ENCODE assay signal across 8 cellular contexts in the genomic region with DNA sequence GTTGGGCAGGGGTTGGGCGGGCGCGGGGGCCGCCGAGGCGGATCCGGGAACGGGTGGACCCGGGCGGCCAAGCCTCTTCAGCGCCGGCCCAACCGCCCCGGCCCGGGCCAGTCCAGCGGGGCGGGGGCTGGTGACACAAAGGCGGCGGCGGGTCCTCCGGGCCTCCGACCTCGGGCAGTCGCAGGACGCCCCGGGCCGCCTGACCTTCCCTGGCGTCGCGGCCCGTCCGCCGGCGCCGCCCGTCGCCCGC. TPM values are rescaled to one million over a fixed set of nuclear protein-coding genes. Genes with fewer than 3 reads are reported as not detected.
DNase-seq lines count a peak whose midpoint lies in the region; FAIRE-seq and TF ChIP-seq lines count a peak whose summit lies in the region.

No MANE protein-coding gene starts in this region.

- TF ChIP-seq POLR2A in GM12892 (IDR thresholded peaks at IDR 0.05; ENCODE audit: low read depth, low read length): peak; percentile 74; the same call in 1 of the 2 replicates

- no peaks in the 10 kb centered on the region for H4K20me1 ChIP-seq in OCI-LY3 (ENCODE audit: insufficient read depth, low read length)

- H3K36me3 ChIP-seq in OCI-LY3 (replicated peaks; ENCODE audit: low read depth, low read length) (no peaks in the 10 kb centered on the region), skeletal muscle satellite cell (ENCODE audit: insufficient read depth, low read length) (peaks cover 10% of the 10 kb centered on the region)

- H3K79me2 ChIP-seq in OCI-LY3 (ENCODE audit: low read length): peaks cover 66% of the 10 kb centered on the region

- peak overlapping the region; percentile 75 for H3K9ac ChIP-seq in OCI-LY3 (ENCODE audit: low read length)
- H3K9ac ChIP-seq in skeletal muscle satellite cell (ENCODE audit: low read depth, low read length): peak overlapping the region; percentile 92

- H3K9me3 ChIP-seq in OCI-LY3 (ENCODE audit: insufficient read depth, low read length) (no peaks in the 10 kb centered on the region), skeletal muscle satellite cell (replicated peaks; ENCODE audit: low read length) (no peaks in the 10 kb centered on the region)

- no peaks in the 10 kb centered on the region for H3K27me3 ChIP-seq in OCI-LY3 (ENCODE audit: low read depth, low read length)
- no peaks in the 10 kb centered on the region for H3K27me3 ChIP-seq in skeletal muscle satellite cell (ENCODE audit: control insufficient read depth, insufficient read depth, low read length)

- H3K4me1 ChIP-seq in OCI-LY3 (ENCODE audit: low read length) (peaks cover 28% of the 10 kb centered on the region), skeletal muscle satellite cell (ENCODE audit: control insufficient read depth, insufficient read depth, low read length) (peaks cover 9% of the 10 kb centered on the region)

- TF ChIP-seq CTCF in OCI-LY3 (IDR thresholded peaks at IDR 0.05; ENCODE audit: low read depth, low read length): no peak
- TF ChIP-seq CTCF in fibroblast of mammary gland (conservative IDR thresholded peaks at IDR 0.05; ENCODE audit: control insufficient read depth, insufficient read depth, low read depth, low read length): no peak

- no peak for DNase-seq in GM12892 (ENCODE audit: insufficient read length)
- DNase-seq in fibroblast of mammary gland (ENCODE audit: low read depth): no peak
- DNase-seq in activated CD8-positive, alpha-beta memory T cell treated with anti-CD3 and anti-CD28 coated beads, Interleukin-2, amount 50 U/mL, for 4 hours: no peak
- DNase-seq in NOMO-1 treated with DMSO at 0.1 percent for 48 hours (lab: John Stamatoyannopoulos, UW; ENCODE audit: unreplicated experiment): no peak
- no peak for DNase-seq in NCI-H2196 (lab: John Stamatoyannopoulos, UW; ENCODE audit: unreplicated experiment)
- DNase-seq in activated gamma-delta T cell treated with Interleukin-2 at 50 U/mL for 16 hours: no peak

- FAIRE-seq in GM12892 (lab: Jason Lieb, UNC): no peak

- H3K27ac ChIP-seq in OCI-LY3 (ENCODE audit: low read length): peak overlapping the region; percentile 67

- no peak overlapping the region for H2AFZ ChIP-seq in OCI-LY3 (ENCODE audit: low read depth, low read length)

- H3K4me3 ChIP-seq in OCI-LY3 (ENCODE audit: low read length) (peak overlapping the region; percentile 99), fibroblast of mammary gland (ENCODE audit: control insufficient read depth, low read depth, low read length) (peak overlapping the region; percentile 53), skeletal muscle satellite cell (ENCODE audit: low read length) (peak overlapping the region; percentile 82)

- peak overlapping the region; percentile 71 for H3K4me2 ChIP-seq in OCI-LY3 (ENCODE audit: low read length)
- peak overlapping the region; percentile 83 for H3K4me2 ChIP-seq in skeletal muscle satellite cell (ENCODE audit: low read length)

RNA-seq across cellular contexts. Expression of gene METTL2B, which starts 54.2 kb away (rescaled TPM):
- 30.5 TPM for polyA plus RNA-seq in GM12892 (2012; ENCODE audit: missing spikeins)
- 29.3 and 38.8 TPM in 2 replicates for total RNA-seq in skeletal muscle satellite cell (2012; rRNA removed)
